In genomic region chr1:169594391-169594790, GRCh38 we compare ENCODE assay signal across 1 cellular context.
A peak's percentile ranks its signal among the peaks of the same experiment; 100 is the strongest.
TF ChIP-seq lines count a peak whose summit lies in the region.

No MANE protein-coding gene starts in this region.

TF ChIP-seq in GM12878, 131 proteins besides CTCF, POLR2A, EP300 and RAD21 (continued from another document):
- TF ChIP-seq ELK1 (IDR thresholded peaks at IDR 0.05; ENCODE audit: low read depth, low read length), result no peak
- peak; percentile 69 to 85 for TF ChIP-seq IKZF2 (IDR thresholded peaks at IDR 0.05)
- TF ChIP-seq MTA2 (IDR thresholded peaks at IDR 0.05; ENCODE audit: low read depth), result peak; percentile 94
- TF ChIP-seq GABPA (IDR thresholded peaks at IDR 0.05; ENCODE audit: low read depth), result no peak
